ENCODE assay signal across 30 cellular contexts in genomic region chr1:56524263-56524662, GRCh38. TPM values are rescaled to one million over a fixed set of nuclear protein-coding genes. Genes with fewer than 3 reads are reported as not detected.
"Had no signal": no experiment of that assay in that cellular context is flagged by ENCODE, and none has a peak within 500 bp of the region (broad histone marks: within the 10 kb centered on the region; RNA-seq: fewer than 3 reads in every experiment).

No MANE protein-coding gene starts in this region.

- H3K4me3 ChIP-seq: body of pancreas, esophagus muscularis mucosa, ovary, psoas muscle, sigmoid colon, stomach, thyroid gland had no signal

- H3K9me3 ChIP-seq: body of pancreas, esophagus muscularis mucosa, neutrophil, ovary, psoas muscle, sigmoid colon, stomach, thyroid gland had no signal

- FAIRE-seq: colon, islet of Langerhans, small intestine had no signal

- H3K36me3 ChIP-seq: neutrophil, ovary, WERI-Rb-1 had no signal

- ATAC-seq: activated naive CD4-positive, alpha-beta T cell treated with anti-CD3 and anti-CD28 coated beads, Interleukin-2, amount 50 U/mL, for 72 hours; activated T-cell treated with anti-CD3 and anti-CD28 coated beads, Interleukin-2, amount 50 U/mL, for 4 hours; body of pancreas; foreskin keratinocyte; psoas muscle; stimulated activated effector memory CD8-positive, alpha-beta T cell treated with anti-CD3 and anti-CD28 coated beads, Interleukin-12 subunit alpha, Interleukin-12 subunit beta, amount 100 ng/mL, for 72 hours had no signal

- H3K9me3 Mint-ChIP-seq: activated CD4-positive, alpha-beta memory T cell treated with anti-CD3 and anti-CD28 coated beads for 36 hours; activated CD4-positive, alpha-beta T cell treated with anti-CD3 and anti-CD28 coated beads, Interleukin-2, amount 10 ng/mL, durations not matched to agents 24 days and 14 days; activated naive CD4-positive, alpha-beta T cell treated with anti-CD3 and anti-CD28 coated beads, Interleukin-2, amount 50 U/mL, for 72 hours; activated T-cell treated with anti-CD3 and anti-CD28 coated beads, Interleukin-2, amount 50 U/mL, for 4 hours; nephron progenitor cell; stimulated activated effector memory CD8-positive, alpha-beta T cell treated with anti-CD3 and anti-CD28 coated beads, Interleukin-12 subunit alpha, Interleukin-12 subunit beta, amount 100 ng/mL, for 72 hours; T-helper 1 cell treated with Interleukin-12 subunit alpha and Interleukin-12 subunit beta and Interleukin-4 antibody, amounts not matched to agents 30 μg/mL and 1 μg/mL, for 36 hours had no signal

- H3K36me3 Mint-ChIP-seq: activated CD4-positive, alpha-beta memory T cell treated with anti-CD3 and anti-CD28 coated beads for 36 hours; activated naive CD4-positive, alpha-beta T cell treated with anti-CD3 and anti-CD28 coated beads, Interleukin-2, amount 50 U/mL, for 72 hours; stimulated activated effector memory CD8-positive, alpha-beta T cell treated with anti-CD3 and anti-CD28 coated beads, Interleukin-12 subunit alpha, Interleukin-12 subunit beta, amount 100 ng/mL, for 72 hours had no signal

- H3K4me1 Mint-ChIP-seq: stimulated activated effector memory CD8-positive, alpha-beta T cell treated with anti-CD3 and anti-CD28 coated beads, Interleukin-12 subunit alpha, Interleukin-12 subunit beta, amount 100 ng/mL, for 72 hours had no signal

- H3K27ac ChIP-seq: body of pancreas, esophagus muscularis mucosa, foreskin keratinocyte, ovary, psoas muscle, sigmoid colon, stomach, WERI-Rb-1 had no signal

- DNase-seq: activated CD4-positive, alpha-beta memory T cell treated with anti-CD3 and anti-CD28 coated beads for 36 hours; activated CD4-positive, alpha-beta T cell treated with anti-CD3 and anti-CD28 coated beads, Interleukin-2, amount 10 ng/mL, durations not matched to agents 24 days and 14 days; activated CD4-positive, CD25-positive, alpha-beta regulatory T cell treated with anti-CD3 and anti-CD28 coated beads, Interleukin-2, amount 50 U/mL, for 72 hours; activated CD8-positive, alpha-beta memory T cell treated with anti-CD3 and anti-CD28 coated beads, Interleukin-2, amount 50 U/mL, for 48 hours; activated naive CD4-positive, alpha-beta T cell; activated T-cell treated with anti-CD3 and anti-CD28 coated beads, Interleukin-2, amount 50 U/mL, for 4 hours; anterior cingulate cortex; body of pancreas; dermis blood vessel endothelial cell; effector CD4-positive, alpha-beta T cell; foreskin keratinocyte; glutamatergic neuron; left ventricle myocardium superior; nephron progenitor cell; ovary; psoas muscle; sigmoid colon; small intestine; stimulated activated CD4-positive, alpha-beta T cell treated with anti-CD3 and anti-CD28 coated beads, Interleukin-4, amount 100 ng/mL, for 24 hours; stomach; T1000; thyroid gland; WERI-Rb-1 had no signal

- H3K27me3 ChIP-seq: body of pancreas, esophagus muscularis mucosa, foreskin keratinocyte, neutrophil, ovary, sigmoid colon, stomach, thyroid gland had no signal

- H3K27ac Mint-ChIP-seq: activated CD4-positive, alpha-beta memory T cell treated with anti-CD3 and anti-CD28 coated beads for 36 hours; activated CD4-positive, alpha-beta T cell treated with anti-CD3 and anti-CD28 coated beads, Interleukin-2, amount 10 ng/mL, durations not matched to agents 24 days and 14 days; activated naive CD4-positive, alpha-beta T cell treated with anti-CD3 and anti-CD28 coated beads, Interleukin-2, amount 50 U/mL, for 72 hours; nephron progenitor cell; stimulated activated effector memory CD8-positive, alpha-beta T cell treated with anti-CD3 and anti-CD28 coated beads, Interleukin-12 subunit alpha, Interleukin-12 subunit beta, amount 100 ng/mL, for 72 hours; T-helper 1 cell treated with Interleukin-12 subunit alpha and Interleukin-12 subunit beta and Interleukin-4 antibody, amounts not matched to agents 30 μg/mL and 1 μg/mL, for 36 hours had no signal

- H3K4me3 Mint-ChIP-seq: activated CD4-positive, alpha-beta memory T cell treated with anti-CD3 and anti-CD28 coated beads for 36 hours; activated CD4-positive, alpha-beta T cell treated with anti-CD3 and anti-CD28 coated beads, Interleukin-2, amount 10 ng/mL, durations not matched to agents 24 days and 14 days; activated T-cell treated with anti-CD3 and anti-CD28 coated beads, Interleukin-2, amount 50 U/mL, for 4 hours; nephron progenitor cell; stimulated activated effector memory CD8-positive, alpha-beta T cell treated with anti-CD3 and anti-CD28 coated beads, Interleukin-12 subunit alpha, Interleukin-12 subunit beta, amount 100 ng/mL, for 72 hours; T-helper 1 cell treated with Interleukin-12 subunit alpha and Interleukin-12 subunit beta and Interleukin-4 antibody, amounts not matched to agents 30 μg/mL and 1 μg/mL, for 36 hours had no signal

RNA-seq across cellular contexts. Expression of gene PLPP3, which starts 55.1 kb away (rescaled TPM):
- total RNA-seq: activated CD4-positive, alpha-beta memory T cell treated with anti-CD3 and anti-CD28 coated beads for 36 hours; activated CD4-positive, alpha-beta T cell treated with anti-CD3 and anti-CD28 coated beads, Interleukin-2, amount 10 ng/mL, durations not matched to agents 24 days and 14 days; activated naive CD4-positive, alpha-beta T cell treated with anti-CD3 and anti-CD28 coated beads, Interleukin-2, amount 50 U/mL, for 72 hours had no signal
